In genomic region chr17:27499451-27500265, GRCh38 we compare ENCODE assay signal across 16 cellular contexts. TPM values are rescaled to one million over a fixed set of nuclear protein-coding genes. Genes with fewer than 3 reads are reported as not detected.
DNase-seq lines count a peak whose midpoint lies in the region; ATAC-seq and TF ChIP-seq lines count a peak whose summit lies in the region.
"Had no signal": no experiment of that assay in that cellular context is flagged by ENCODE, and none has a peak within 500 bp of the region (broad histone marks: within the 10 kb centered on the region; RNA-seq: fewer than 3 reads in every experiment).

No MANE protein-coding gene starts in this region.

- H4K20me1 ChIP-seq in IMR-90 (ENCODE audit: insufficient read depth, low read length): peaks cover 62% of the 10 kb centered on the region

- intact Hi-C loops in IMR-90 (cut with micrococcal nuclease): loop anchor here (5.0 kb wide), 1 partner anchor 43 kb away; no protein-coding TSS in a partner anchor

- in situ Hi-C loops in IMR-90 (cut with MboI; ENCODE audit: low sequenced_read_pairs): loop anchor here (5.0 kb wide), 1 partner anchor 48 kb away; no protein-coding TSS in a partner anchor

- no peak overlapping the region for H3K56ac ChIP-seq in IMR-90 (ENCODE audit: extremely low read depth, insufficient read depth, low read length)

- H4K91ac ChIP-seq in IMR-90 (ENCODE audit: insufficient read depth, low read depth, low read length): no peak overlapping the region
- H4K91ac ChIP-seq in mesenchymal stem cell (ENCODE audit: low read length): no peak overlapping the region

- 100% methylated on average over 3 of the region's 11 CpGs; no CpG with 5 or more reads in 1 of the 2 experiments for WGBS in IMR-90 (ENCODE audit: extremely low coverage in 2 of 2, insufficient read length in 1 of 2), 2 experiments
- WGBS in mesenchymal stem cell: 97% methylated on average over 11 of the region's 11 CpGs

- H2BK5ac ChIP-seq in IMR-90 (ENCODE audit: low read depth, low read length, poor library complexity, severe bottlenecking) (no peak overlapping the region), mesenchymal stem cell (ENCODE audit: low read depth, low read length, poor library complexity, severe bottlenecking) (no peak overlapping the region)

- H2BK15ac ChIP-seq in IMR-90 (ENCODE audit: low read depth, low read length): no peak overlapping the region
- no peak overlapping the region for H2BK15ac ChIP-seq in mesenchymal stem cell (ENCODE audit: low read depth, poor library complexity, severe bottlenecking)

- H3K27ac ChIP-seq in IMR-90 (ENCODE audit: insufficient read depth, low read length) (no peak overlapping the region), mesenchymal stem cell (ENCODE audit: low read length, poor library complexity, severe bottlenecking) (no peak overlapping the region), temporal lobe (ENCODE audit: low read depth, low read length) (peak overlapping the region; percentile 30)
- H3K27ac ChIP-seq: Peyer's patch had no signal

- TF ChIP-seq CTCF in IMR-90 (conservative IDR thresholded peaks at IDR 0.05; ENCODE audit: low read depth, low read length) (no peak), endothelial cell (IDR thresholded peaks at IDR 0.05; ENCODE audit: unreplicated experiment) (no peak)

- no peak overlapping the region for H2AFZ ChIP-seq in IMR-90 (replicated peaks; ENCODE audit: low read length, poor library complexity)
- no peak overlapping the region for H2AFZ ChIP-seq in mesenchymal stem cell (ENCODE audit: low read depth, low read length)

- H3K27ac Mint-ChIP-seq in endothelial cell (ENCODE audit: unreplicated experiment): no peak overlapping the region

- H3K27me3 Mint-ChIP-seq in endothelial cell (ENCODE audit: unreplicated experiment): peaks cover 6% of the 10 kb centered on the region

- no peak overlapping the region for H3K18ac ChIP-seq in IMR-90 (ENCODE audit: low read depth, low read length)
- H3K18ac ChIP-seq in mesenchymal stem cell (ENCODE audit: low read depth in 1 of 2, low read length in 2 of 2): no peak overlapping the region

- H3K23ac ChIP-seq in IMR-90 (ENCODE audit: low read depth, low read length): no peak overlapping the region
- no peak overlapping the region for H3K23ac ChIP-seq in mesenchymal stem cell (ENCODE audit: low read length in 2 of 2)

- no peak overlapping the region for H2BK20ac ChIP-seq in IMR-90 (ENCODE audit: low read depth, low read length)

- no peaks in the 10 kb centered on the region for H3K27me3 ChIP-seq in IMR-90 (ENCODE audit: control insufficient read depth, insufficient read depth, low read length)
- no peaks in the 10 kb centered on the region for H3K27me3 ChIP-seq in mesenchymal stem cell (ENCODE audit: control insufficient read depth in 1 of 2, insufficient read depth in 1 of 2, low read length in 2 of 2)
- H3K27me3 ChIP-seq: Peyer's patch had no signal

- peaks cover 32% of the 10 kb centered on the region for H3K36me3 Mint-ChIP-seq in endothelial cell (ENCODE audit: low read depth, unreplicated experiment)

- dilution Hi-C loops in IMR-90 (cut with HindIII; ENCODE audit: low sequenced_read_pairs, unreplicated experiment): no loop called here

- no peak for DNase-seq in IMR-90
- no peak for DNase-seq in endothelial cell (ENCODE audit: low spot score)
- no peak for DNase-seq in mesenchymal stem cell
- DNase-seq in T1000 (lab: John Stamatoyannopoulos, UW): no peak
- DNase-seq in NCI-H748 treated with DMSO at 0.1 percent for 48 hours (lab: John Stamatoyannopoulos, UW): no peak
- DNase-seq: Calu3, MV-4-11, NCI-H1436, NCI-H2081, NCI-H510A treated with DMSO at 0.1 percent for 48 hours had no signal

- peaks cover 21% of the 10 kb centered on the region for H3K9me1 ChIP-seq in IMR-90 (ENCODE audit: insufficient read depth, low read length)

- H3K36me3 ChIP-seq in IMR-90 (ENCODE audit: control insufficient read depth, insufficient read depth, low read length) (peaks cover 11% of the 10 kb centered on the region), mesenchymal stem cell (ENCODE audit: control insufficient read depth in 1 of 2, insufficient read depth in 2 of 2, low read depth in 1 of 2, low read length in 2 of 2) (peaks cover 0 to 11% of the 10 kb centered on the region in 2 experiments)
- H3K36me3 ChIP-seq: HAP-1, Peyer's patch had no signal

- no peak for TF ChIP-seq RAD21 in IMR-90 (IDR thresholded peaks at IDR 0.05; ENCODE audit: low read length)

- peak overlapping the region; percentile 31 for H3K4me3 Mint-ChIP-seq in endothelial cell (ENCODE audit: unreplicated experiment)

- H3K9me3 ChIP-seq in IMR-90 (ENCODE audit: control insufficient read depth, insufficient read depth, low read length) (no peaks in the 10 kb centered on the region), mesenchymal stem cell (ENCODE audit: control insufficient read depth, low read length) (no peaks in the 10 kb centered on the region)
- H3K9me3 ChIP-seq: Peyer's patch had no signal

- no TSS peak for BruUV-seq in IMR-90 (replicated peaks; lab: Mats Ljungman, UMichigan)

- H3K9ac ChIP-seq in IMR-90 (ENCODE audit: low read depth, low read length) (no peak overlapping the region), mesenchymal stem cell (ENCODE audit: low read length) (no peak overlapping the region)

- H2AK5ac ChIP-seq in IMR-90 (ENCODE audit: low read depth, low read length): peak overlapping the region; percentile 61
- peak overlapping the region; percentile 34 for H2AK5ac ChIP-seq in mesenchymal stem cell (ENCODE audit: low read length, severe bottlenecking)

- H3K4me1 Mint-ChIP-seq in endothelial cell (ENCODE audit: unreplicated experiment): peaks cover 3% of the 10 kb centered on the region

- no peak for TF ChIP-seq POLR2A in IMR-90 (IDR thresholded peaks at IDR 0.05; ENCODE audit: low read depth, low read length)

- CTCF ChIA-PET in IMR-90 (lab: Yijun Ruan, JAX): interaction anchor here (1.4 kb wide), 1 partner anchor 11 kb away, joined by 3 read pairs; no protein-coding TSS in a partner anchor

- H4K8ac ChIP-seq in IMR-90 (ENCODE audit: low read depth in 2 of 2, low read length in 2 of 2): no peak overlapping the region
- no peak overlapping the region for H4K8ac ChIP-seq in mesenchymal stem cell (ENCODE audit: low read length)

- no peak overlapping the region for H3K4me3 ChIP-seq in IMR-90 (ENCODE audit: insufficient read depth, low read depth, low read length)
- no peak overlapping the region for H3K4me3 ChIP-seq in mesenchymal stem cell (ENCODE audit: insufficient read depth in 1 of 2, low read depth in 1 of 2, low read length in 2 of 2)
- H3K4me3 ChIP-seq: GM12878, HAP-1, Peyer's patch had no signal

- no peak overlapping the region for H4K5ac ChIP-seq in IMR-90 (ENCODE audit: low read depth, low read length)

- H2BK12ac ChIP-seq in mesenchymal stem cell (ENCODE audit: low read length in 2 of 2): no peak overlapping the region

- H3K14ac ChIP-seq in IMR-90 (replicated peaks; ENCODE audit: low read depth, low read length): no peak overlapping the region
- H3K14ac ChIP-seq in mesenchymal stem cell (ENCODE audit: low read length in 2 of 2): no peak overlapping the region

- H3K4me2 ChIP-seq in IMR-90 (ENCODE audit: low read depth, low read length) (no peak overlapping the region), mesenchymal stem cell (ENCODE audit: low read length, poor library complexity, severe bottlenecking) (no peak overlapping the region)

- H2BK120ac ChIP-seq in IMR-90 (ENCODE audit: low read depth, low read length) (no peak overlapping the region), mesenchymal stem cell (ENCODE audit: low read depth, low read length) (no peak overlapping the region)

- H3K79me1 ChIP-seq in IMR-90 (ENCODE audit: low read depth in 1 of 2, low read length in 2 of 2): peaks cover 33 to 83% of the 10 kb centered on the region in 2 experiments; a peak in 3 of 4 replicates
- H3K79me1 ChIP-seq in mesenchymal stem cell (replicated peaks; ENCODE audit: low read length, poor library complexity, severe bottlenecking): peaks cover 39% of the 10 kb centered on the region

- peaks cover 12% of the 10 kb centered on the region for H3K9me3 Mint-ChIP-seq in endothelial cell (ENCODE audit: unreplicated experiment)

- H3K4me1 ChIP-seq in IMR-90 (ENCODE audit: control insufficient read depth, insufficient read depth, low read length) (peaks cover 29% of the 10 kb centered on the region), mesenchymal stem cell (ENCODE audit: control insufficient read depth, insufficient read depth, low read depth, low read length) (peaks cover 49% of the 10 kb centered on the region)

- no peak overlapping the region for H2AK9ac ChIP-seq in IMR-90 (replicated peaks; ENCODE audit: low read depth, low read length, poor library complexity)

- POLR2A ChIA-PET in IMR-90 (lab: Charles Lee; ENCODE audit: unreplicated experiment): no interaction called here

- ATAC-seq in IMR-90 (ENCODE audit: low read depth): no peak
- no peak for ATAC-seq in GM18517 (IDR thresholded peaks at IDR 0.05; ENCODE audit: unreplicated experiment)
- ATAC-seq in HG03196 (IDR thresholded peaks at IDR 0.05; ENCODE audit: unreplicated experiment): no peak
- ATAC-seq: GM12878 had no signal

- H3K4ac ChIP-seq in IMR-90 (ENCODE audit: low read depth, low read length): no peak overlapping the region
- no peak overlapping the region for H3K4ac ChIP-seq in mesenchymal stem cell (ENCODE audit: low read depth in 1 of 2, low read length in 2 of 2)

TF ChIP-seq in IMR-90, 13 proteins besides CTCF, POLR2A, EP300 and RAD21 (continues in another document):
- no peak for TF ChIP-seq RFX5 (IDR thresholded peaks at IDR 0.05; ENCODE audit: low read depth, low read length)
- TF ChIP-seq NFE2L2 (IDR thresholded peaks at IDR 0.05; ENCODE audit: low read depth, low read length): no peak
- TF ChIP-seq BHLHE40 (IDR thresholded peaks at IDR 0.05; ENCODE audit: low read depth, low read length): no peak
- TF ChIP-seq FOS (IDR thresholded peaks at IDR 0.05; ENCODE audit: low read depth, low read length): no peak
- TF ChIP-seq SMC3 (IDR thresholded peaks at IDR 0.05; ENCODE audit: low read depth, low read length): no peak
- TF ChIP-seq MAFK (IDR thresholded peaks at IDR 0.05; ENCODE audit: low read depth, low read length): no peak
- TF ChIP-seq, protein P1, sequence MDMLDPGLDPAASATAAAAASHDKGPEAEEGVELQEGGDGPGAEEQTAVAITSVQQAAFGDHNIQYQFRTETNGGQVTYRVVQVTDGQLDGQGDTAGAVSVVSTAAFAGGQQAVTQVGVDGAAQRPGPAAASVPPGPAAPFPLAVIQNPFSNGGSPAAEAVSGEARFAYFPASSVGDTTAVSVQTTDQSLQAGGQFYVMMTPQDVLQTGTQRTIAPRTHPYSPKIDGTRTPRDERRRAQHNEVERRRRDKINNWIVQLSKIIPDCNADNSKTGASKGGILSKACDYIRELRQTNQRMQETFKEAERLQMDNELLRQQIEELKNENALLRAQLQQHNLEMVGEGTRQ (IDR thresholded peaks at IDR 0.05; ENCODE audit: low read depth, low read length): no peak

RNA-seq across cellular contexts. Expression of gene KSR1, which starts 43.4 kb away (rescaled TPM):
- 8.9 and 12.5 TPM in 2 replicates for total RNA-seq in IMR-90 (2012; rRNA removed)
- polyA plus RNA-seq in IMR-90 (2012; rRNA removed): 19.5 and 21.9 TPM in 2 replicates
- 12.2 and 18.8 TPM in 2 replicates for polyA plus RNA-seq in IMR-90 (2012; cell fraction: cytosol; rRNA removed)
- 83.2 and 123 TPM in 2 replicates for polyA plus RNA-seq in IMR-90 (2012; cell fraction: nucleus; rRNA removed; ENCODE audit: low replicate concordance)
- 65.2 TPM for total RNA-seq in endothelial cell (ENCODE audit: unreplicated experiment)
- polyA plus RNA-seq in mesenchymal stem cell (2013, experiment 1 of 2): 20.6 TPM
- polyA plus RNA-seq in mesenchymal stem cell (2013, experiment 2 of 2): 20.0 TPM
- total RNA-seq in temporal lobe: 17.7 TPM
